17 cellular contexts compared by ENCODE assay signal in the genomic region with DNA sequence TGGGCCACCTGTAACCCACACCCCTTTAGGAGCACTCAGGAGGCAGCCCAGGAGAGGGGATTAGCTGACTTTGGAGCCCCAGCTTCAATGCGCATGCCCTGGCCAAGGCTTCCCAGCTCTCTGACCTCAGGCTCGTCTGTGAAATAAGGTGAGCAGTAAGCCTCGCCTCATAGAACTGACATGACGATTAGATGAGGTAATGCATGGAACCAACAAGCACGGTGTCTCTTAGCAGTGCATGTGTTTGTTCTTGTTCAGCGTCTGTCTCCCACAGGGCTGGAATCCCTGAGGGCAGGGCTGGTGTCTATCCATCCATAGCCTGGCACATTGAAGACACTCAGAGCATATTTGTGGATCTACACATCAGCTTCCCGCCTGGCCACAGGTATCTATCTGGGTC.
DNase-seq lines count a peak whose midpoint lies in the region; ATAC-seq, FAIRE-seq and TF ChIP-seq lines count a peak whose summit lies in the region.
"Had no signal": no experiment of that assay in that cellular context is flagged by ENCODE, and none has a peak within 500 bp of the region (broad histone marks: within the 10 kb centered on the region; RNA-seq: fewer than 3 reads in every experiment).

No MANE protein-coding gene starts in this region.

- DNase-seq in HK-2 (ENCODE audit: unreplicated experiment): peak; percentile 22
- DNase-seq in RCC 7860 (ENCODE audit: low spot score): peak; percentile 89
- DNase-seq in foreskin keratinocyte: peak; percentile 95 to 98
- peak; percentile 30 for DNase-seq in sciatic nerve (ENCODE audit: low spot score)
- no peak for DNase-seq in globus pallidus (ENCODE audit: low spot score)
- DNase-seq in COLO829 (ENCODE audit: low spot score): no peak
- DNase-seq in epidermal melanocyte (ENCODE audit: insufficient read length, low spot score): no peak
- DNase-seq: effector memory CD8-positive, alpha-beta T cell; left ventricle myocardium inferior; OCI-M1; ovary; stimulated activated CD4-positive, alpha-beta T cell treated with anti-CD3 and anti-CD28 coated beads, Interleukin-4, amount 100 ng/mL, for 4 hours; stimulated activated CD8-positive, alpha-beta memory T cell treated with anti-CD3 and anti-CD28 coated beads, Interleukin-4, amount 100 ng/mL, for 48 hours had no signal

- intact Hi-C loops in sciatic nerve (cut with DNase I): no loop called here

- peaks cover 9% of the 10 kb centered on the region for H3K4me1 ChIP-seq in foreskin keratinocyte
- H3K4me1 ChIP-seq: left ventricle myocardium inferior, SJSA1 had no signal

- no peaks in the 10 kb centered on the region for H3K27me3 ChIP-seq in foreskin keratinocyte
- H3K27me3 ChIP-seq: ovary had no signal

- peak; percentile 11 for FAIRE-seq in RCC 7860 (lab: Jason Lieb, UNC)
- FAIRE-seq: GM19239 had no signal

- H3K27ac ChIP-seq in foreskin keratinocyte: peak overlapping the region; percentile 41
- H3K27ac ChIP-seq: C4-2B, left ventricle myocardium inferior, ovary, SJSA1 had no signal

- no peak for TF ChIP-seq CTCF in foreskin keratinocyte (conservative IDR thresholded peaks at IDR 0.05)

- ATAC-seq in foreskin keratinocyte: peak; percentile 92
- no peak for ATAC-seq in sciatic nerve
- ATAC-seq: effector memory CD8-positive, alpha-beta T cell; HCT116 had no signal

Comparison
In these comparisons a context has a peak if more than half of its experiments do, and no peak if none do; other contexts are left out.
1. DNase-seq: peak in HK-2 (single experiment), RCC 7860 (single experiment), foreskin keratinocyte (2 of 2) and sciatic nerve (single experiment); none in globus pallidus (single experiment), COLO829 (single experiment) and epidermal melanocyte (single experiment).